ENCODE assay signal across 13 cellular contexts in genomic region chr14:69980457-69981414, GRCh38.
A peak's percentile ranks its signal among the peaks of the same experiment; 100 is the strongest.
DNase-seq lines count a peak whose midpoint lies in the region; ATAC-seq and TF ChIP-seq lines count a peak whose summit lies in the region.
"Had no signal": no experiment of that assay in that cellular context is flagged by ENCODE, and none has a peak within 500 bp of the region (broad histone marks: within the 10 kb centered on the region; RNA-seq: fewer than 3 reads in every experiment).

No MANE protein-coding gene starts in this region.

- H3K27ac ChIP-seq in PC-9 = peak overlapping the region; percentile 45
- H3K27ac ChIP-seq: gastroesophageal sphincter had no signal

- peak; percentile 70 for DNase-seq in HT1080 (ENCODE audit: low read depth)
- peak in 1 of 2 experiments; percentile 70 for DNase-seq in PC-9
- peak; percentile 63 for DNase-seq in foreskin melanocyte
- no peak for DNase-seq in sciatic nerve (ENCODE audit: low spot score)
- DNase-seq in CD1c-positive myeloid dendritic cell (ENCODE audit: extremely low spot score) = no peak
- DNase-seq in activated CD4-positive, alpha-beta T cell treated with anti-CD3 and anti-CD28 coated beads, Interleukin-2, amount 50 U/mL, for 4 hours = no peak
- no peak for DNase-seq in germinal center (ENCODE audit: low spot score)
- no peak for DNase-seq in stimulated activated CD4-positive, alpha-beta T cell treated with anti-CD3 and anti-CD28 coated beads, Interleukin-4, amount 100 ng/mL, for 1 hour
- DNase-seq: CD4-positive, CD25-positive, alpha-beta regulatory T cell; effector CD4-positive, alpha-beta T cell; NCI-H2081 treated with DMSO at 0.1 percent for 48 hours had no signal

- H3K4me3 ChIP-seq in PC-9 = no peak overlapping the region
- H3K4me3 ChIP-seq: gastroesophageal sphincter, HAP-1 had no signal

- ATAC-seq in sciatic nerve = peak; percentile 34
- ATAC-seq: gastroesophageal sphincter had no signal

- H3F3A ChIP-seq in PC-9 (ENCODE audit: insufficient read depth, low read depth) = no peaks in the 10 kb centered on the region

- POLR2A ChIA-PET in PC-9 (lab: Charles Lee; ENCODE audit: unreplicated experiment) = no interaction called here

- intact Hi-C loops in PC-9 (cut with micrococcal nuclease; ENCODE audit: unreplicated experiment) (no loop called here), sciatic nerve (cut with DNase I) (no loop called here)

- no peaks in the 10 kb centered on the region for H4K20me1 ChIP-seq in PC-9 (ENCODE audit: insufficient read depth)

- peaks cover 30% of the 10 kb centered on the region for H3K4me1 ChIP-seq in PC-9 (replicated peaks; ENCODE audit: insufficient read depth)
- H3K4me1 ChIP-seq: HAP-1 had no signal

- CTCF ChIA-PET in PC-9 (lab: Charles Lee) = no interaction called here

- H3K27me3 ChIP-seq in PC-9 (ENCODE audit: insufficient read depth, low read depth) = no peaks in the 10 kb centered on the region

- TF ChIP-seq CTCF in PC-9 (conservative IDR thresholded peaks at IDR 0.05) = no peak

- no peaks in the 10 kb centered on the region for H3K79me2 ChIP-seq in PC-9 (ENCODE audit: low read depth)

- H2AFZ ChIP-seq in PC-9 = no peak overlapping the region; the same call in 1 of the 2 replicates

- BruUV-seq in PC-9 (replicated peaks; lab: Mats Ljungman, UMichigan) = no TSS peak

- no peaks in the 10 kb centered on the region for H3K9me2 ChIP-seq in PC-9 (ENCODE audit: insufficient read depth)

- H3K36me3 ChIP-seq in PC-9 (ENCODE audit: low read depth) = no peaks in the 10 kb centered on the region
- H3K36me3 ChIP-seq: gastroesophageal sphincter, HAP-1 had no signal

- H3K4me2 ChIP-seq in PC-9 = peak overlapping the region; percentile 43

- no peaks in the 10 kb centered on the region for H3K9me3 ChIP-seq in PC-9 (ENCODE audit: insufficient read depth, low read depth)
- H3K9me3 ChIP-seq: gastroesophageal sphincter, HAP-1 had no signal

Comparison
In these comparisons a context has a peak if more than half of its experiments do, and no peak if none do; other contexts are left out.
1. DNase-seq: peak in HT1080 (single experiment) and foreskin melanocyte (single experiment); none in sciatic nerve (single experiment), CD1c-positive myeloid dendritic cell (single experiment), activated CD4-positive, alpha-beta T cell treated with anti-CD3 and anti-CD28 coated beads, Interleukin-2, amount 50 U/mL, for 4 hours (0 of 2), germinal center (single experiment) and stimulated activated CD4-positive, alpha-beta T cell treated with anti-CD3 and anti-CD28 coated beads, Interleukin-4, amount 100 ng/mL, for 1 hour (single experiment).